ENCODE assay signal across 2 cellular contexts in genomic region chr17:27840688-27841087, GRCh38.
TF ChIP-seq lines count a peak whose summit lies in the region.

No MANE protein-coding gene starts in this region.

TF ChIP-seq in liver, 16 proteins besides CTCF, POLR2A, EP300 and RAD21 (continued from another document):
- TF ChIP-seq NR2F2 (IDR thresholded peaks at IDR 0.05), result no peak
- TF ChIP-seq TAF1 (conservative IDR thresholded peaks at IDR 0.05), result no peak
- peak; percentile 35 to 66 for TF ChIP-seq RXRA (IDR thresholded peaks at IDR 0.05)
- TF ChIP-seq SP1 (IDR thresholded peaks at IDR 0.05), result peak; percentile 43
- TF ChIP-seq, protein P1, sequence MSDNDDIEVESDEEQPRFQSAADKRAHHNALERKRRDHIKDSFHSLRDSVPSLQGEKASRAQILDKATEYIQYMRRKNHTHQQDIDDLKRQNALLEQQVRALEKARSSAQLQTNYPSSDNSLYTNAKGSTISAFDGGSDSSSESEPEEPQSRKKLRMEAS (IDR thresholded peaks at IDR 0.05), result peak; percentile 19
- peak; percentile 37 for TF ChIP-seq FOXA1 (IDR thresholded peaks at IDR 0.05)
- TF ChIP-seq FOXA2 (IDR thresholded peaks at IDR 0.05), result peak; percentile 65
- peak; percentile 58 to 73 for TF ChIP-seq HNF4A (conservative IDR thresholded peaks at IDR 0.05)
- no peak for TF ChIP-seq GABPA (IDR thresholded peaks at IDR 0.05 in 1 of 2, conservative IDR thresholded peaks at IDR 0.05 in 1 of 2)
- TF ChIP-seq HNF4G (IDR thresholded peaks at IDR 0.05), result peak; percentile 33
- TF ChIP-seq, protein P2, sequence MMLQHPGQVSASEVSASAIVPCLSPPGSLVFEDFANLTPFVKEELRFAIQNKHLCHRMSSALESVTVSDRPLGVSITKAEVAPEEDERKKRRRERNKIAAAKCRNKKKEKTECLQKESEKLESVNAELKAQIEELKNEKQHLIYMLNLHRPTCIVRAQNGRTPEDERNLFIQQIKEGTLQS (IDR thresholded peaks at IDR 0.05), result no peak
- TF ChIP-seq, protein P3, sequence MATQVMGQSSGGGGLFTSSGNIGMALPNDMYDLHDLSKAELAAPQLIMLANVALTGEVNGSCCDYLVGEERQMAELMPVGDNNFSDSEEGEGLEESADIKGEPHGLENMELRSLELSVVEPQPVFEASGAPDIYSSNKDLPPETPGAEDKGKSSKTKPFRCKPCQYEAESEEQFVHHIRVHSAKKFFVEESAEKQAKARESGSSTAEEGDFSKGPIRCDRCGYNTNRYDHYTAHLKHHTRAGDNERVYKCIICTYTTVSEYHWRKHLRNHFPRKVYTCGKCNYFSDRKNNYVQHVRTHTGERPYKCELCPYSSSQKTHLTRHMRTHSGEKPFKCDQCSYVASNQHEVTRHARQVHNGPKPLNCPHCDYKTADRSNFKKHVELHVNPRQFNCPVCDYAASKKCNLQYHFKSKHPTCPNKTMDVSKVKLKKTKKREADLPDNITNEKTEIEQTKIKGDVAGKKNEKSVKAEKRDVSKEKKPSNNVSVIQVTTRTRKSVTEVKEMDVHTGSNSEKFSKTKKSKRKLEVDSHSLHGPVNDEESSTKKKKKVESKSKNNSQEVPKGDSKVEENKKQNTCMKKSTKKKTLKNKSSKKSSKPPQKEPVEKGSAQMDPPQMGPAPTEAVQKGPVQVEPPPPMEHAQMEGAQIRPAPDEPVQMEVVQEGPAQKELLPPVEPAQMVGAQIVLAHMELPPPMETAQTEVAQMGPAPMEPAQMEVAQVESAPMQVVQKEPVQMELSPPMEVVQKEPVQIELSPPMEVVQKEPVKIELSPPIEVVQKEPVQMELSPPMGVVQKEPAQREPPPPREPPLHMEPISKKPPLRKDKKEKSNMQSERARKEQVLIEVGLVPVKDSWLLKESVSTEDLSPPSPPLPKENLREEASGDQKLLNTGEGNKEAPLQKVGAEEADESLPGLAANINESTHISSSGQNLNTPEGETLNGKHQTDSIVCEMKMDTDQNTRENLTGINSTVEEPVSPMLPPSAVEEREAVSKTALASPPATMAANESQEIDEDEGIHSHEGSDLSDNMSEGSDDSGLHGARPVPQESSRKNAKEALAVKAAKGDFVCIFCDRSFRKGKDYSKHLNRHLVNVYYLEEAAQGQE (IDR thresholded peaks at IDR 0.05), result no peak
- TF ChIP-seq ZBTB33 (IDR thresholded peaks at IDR 0.05), result peak; percentile 70
- peak; percentile 42 for TF ChIP-seq YY1 (IDR thresholded peaks at IDR 0.05)
TF ChIP-seq in liver: peak in this region for 10.

TF ChIP-seq in HepG2, 621 proteins besides CTCF, POLR2A, EP300 and RAD21 (continued from another document):
- no peak for TF ChIP-seq PRDM4 (CRISPR knock-in tag; IDR thresholded peaks at IDR 0.05; ENCODE audit: borderline replicate concordance)
